Comparison of ENCODE assay signal across 1 cellular context in the genomic region with DNA sequence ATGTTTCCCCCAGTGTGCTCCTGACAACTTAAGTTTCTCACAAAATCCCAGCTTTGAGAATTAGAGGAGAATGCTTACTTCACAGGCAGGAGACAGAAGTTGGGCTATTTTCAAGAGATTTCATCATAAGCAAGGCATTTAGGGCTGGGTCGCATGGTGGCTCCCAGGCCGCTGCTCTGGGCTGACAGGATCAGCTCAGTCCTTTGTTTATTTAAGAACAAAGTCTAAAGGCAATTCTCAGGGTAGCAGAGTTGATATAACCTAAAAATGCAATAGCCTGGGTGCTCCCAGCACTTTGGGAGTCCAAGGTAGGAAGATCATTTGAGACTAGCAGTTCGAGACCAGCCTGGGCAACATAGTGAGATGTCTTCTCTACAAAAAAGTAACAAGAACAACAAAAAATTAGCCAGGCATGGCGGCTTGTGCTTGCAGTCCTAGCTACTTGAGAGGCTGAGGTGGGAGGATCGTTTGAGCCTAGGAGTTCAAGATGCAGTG.
A peak's percentile ranks its signal among the peaks of the same experiment; 100 is the strongest.
TF ChIP-seq lines count a peak whose summit lies in the region.

No MANE protein-coding gene starts in this region.

TF ChIP-seq in IMR-90, 13 proteins besides CTCF, POLR2A, EP300 and RAD21:
- TF ChIP-seq CHD1 (IDR thresholded peaks at IDR 0.05; ENCODE audit: low read depth, low read length) (no peak), CEBPB (IDR thresholded peaks at IDR 0.05; ENCODE audit: low read depth, low read length) (peak; percentile 33; the same call in 1 of the 2 replicates)
